Comparison of ENCODE assay signal across 8 cellular contexts in genomic region chr7:155300641-155301452, GRCh38. TPM values are rescaled to one million over a fixed set of nuclear protein-coding genes. Genes with fewer than 3 reads are reported as not detected.
DNase-seq lines count a peak whose midpoint lies in the region; TF ChIP-seq lines count a peak whose summit lies in the region.

No MANE protein-coding gene starts in this region.

- H3K4me1 Mint-ChIP-seq in MCF 10A (ENCODE audit: insufficient read depth, unreplicated experiment) (peaks cover 22% of the 10 kb centered on the region), type B pancreatic cell (ENCODE audit: unreplicated experiment) (peaks cover 20% of the 10 kb centered on the region)

- peak overlapping the region in 1 of 3 donors; percentile 1 for H3K4me3 ChIP-seq in breast epithelium

- no peak for TF ChIP-seq POLR2A in breast epithelium (IDR thresholded peaks at IDR 0.05)

- no peaks in the 10 kb centered on the region for H3K36me3 ChIP-seq in breast epithelium

- no TSS peak for BruUV-seq in MCF 10A (replicated peaks; lab: Mats Ljungman, UMichigan)

- intact Hi-C loops in MCF 10A (cut with micrococcal nuclease) (no loop called here), breast epithelium (cut with DNase I; ENCODE audit: low total_unique reads) (loop anchor here (5.0 kb wide), 1 partner anchor 89 kb away; no protein-coding TSS in a partner anchor)

- H3K9me3 ChIP-seq in breast epithelium = no peaks in the 10 kb centered on the region

- CTCF ChIA-PET in MCF 10A (lab: Yijun Ruan, JAX) = interaction anchor here (0.6 kb wide), 1 partner anchor 110 kb away, joined by 4 read pairs; no protein-coding TSS in a partner anchor

- peak overlapping the region; percentile 79 for H3K27ac Mint-ChIP-seq in MCF 10A (ENCODE audit: low read depth, unreplicated experiment)
- H3K27ac Mint-ChIP-seq in type B pancreatic cell = peak overlapping the region; percentile 3

- TF ChIP-seq CTCF in MCF 10A (IDR thresholded peaks at IDR 0.05; ENCODE audit: unreplicated experiment) (no peak), breast epithelium (IDR thresholded peaks at IDR 0.05) (no peak), type B pancreatic cell (conservative IDR thresholded peaks at IDR 0.05) (no peak)

- H3K9me3 Mint-ChIP-seq in MCF 10A (ENCODE audit: unreplicated experiment) = no peaks in the 10 kb centered on the region
- no peaks in the 10 kb centered on the region for H3K9me3 Mint-ChIP-seq in type B pancreatic cell

- H3K36me3 Mint-ChIP-seq in MCF 10A (ENCODE audit: insufficient read depth, unreplicated experiment) (peaks cover 56% of the 10 kb centered on the region), type B pancreatic cell (peaks cover 20% of the 10 kb centered on the region)

- H3K27me3 ChIP-seq in breast epithelium = no peaks in the 10 kb centered on the region
- no peaks in the 10 kb centered on the region for H3K27me3 ChIP-seq in layer of hippocampus (ENCODE audit: control insufficient read depth, insufficient read depth, low read length)

- no peak for DNase-seq in MCF 10A (ENCODE audit: unreplicated experiment)
- DNase-seq in breast epithelium (ENCODE audit: low spot score in 2 of 2) = no peak
- DNase-seq in type B pancreatic cell (ENCODE audit: extremely low spot score, unreplicated experiment) = no peak
- DNase-seq in mesenteric fat pad (ENCODE audit: low spot score) = no peak
- DNase-seq in NCI-H1436 (lab: John Stamatoyannopoulos, UW) = no peak
- DNase-seq in foreskin melanocyte = no peak

- H3K4me1 ChIP-seq in breast epithelium = peaks cover 0 to 11% of the 10 kb centered on the region in 2 donors

- H3K4me3 Mint-ChIP-seq in MCF 10A (ENCODE audit: unreplicated experiment) (peak overlapping the region; percentile 82), type B pancreatic cell (peak overlapping the region; percentile 74)

- no peaks in the 10 kb centered on the region for H3K27me3 Mint-ChIP-seq in MCF 10A (ENCODE audit: insufficient read depth, unreplicated experiment)
- no peaks in the 10 kb centered on the region for H3K27me3 Mint-ChIP-seq in type B pancreatic cell

- H3K27ac ChIP-seq in breast epithelium = no peak overlapping the region
- peak overlapping the region; percentile 69 for H3K27ac ChIP-seq in angular gyrus (ENCODE audit: low read depth, low read length)
- peak overlapping the region; percentile 55 for H3K27ac ChIP-seq in layer of hippocampus (ENCODE audit: low read depth, low read length)

- POLR2A ChIA-PET in MCF 10A (lab: Yijun Ruan, JAX) = interaction anchor here (0.7 to 1.7 kb wide), 5 partner anchors 10 to 299 kb away, joined by 3 to 4 read pairs (median 3); no protein-coding TSS in a partner anchor

RNA-seq across cellular contexts. Expression of gene INSIG1, which starts 3.2 kb away (rescaled TPM):
- total RNA-seq in MCF 10A (2022) = 11.2 and 12.4 TPM in 2 replicates
- total RNA-seq in breast epithelium = 10 to 100 TPM; 37.0 to 89.6 (median 66.0) TPM
- total RNA-seq in type B pancreatic cell (ENCODE audit: low replicate concordance) = 38.2 and 55.2 TPM in 2 replicates
- 43.6 TPM for total RNA-seq in mesenteric fat pad

Comparison
In these comparisons a context has a peak if more than half of its experiments do, and no peak if none do; other contexts are left out.
1. H3K27ac ChIP-seq: peak in angular gyrus (single experiment) and layer of hippocampus (single experiment); none in breast epithelium (0 of 2).